In genomic region chr3:52893723-52894122, GRCh38 we compare ENCODE assay signal across 1 cellular context.
TF ChIP-seq lines count a peak whose summit lies in the region.

No MANE protein-coding gene starts in this region.

TF ChIP-seq in GM12878, 131 proteins besides CTCF, POLR2A, EP300 and RAD21:
- TF ChIP-seq ZNF24 (IDR thresholded peaks at IDR 0.05) = no peak
- TF ChIP-seq ZBTB4 (CRISPR knock-in tag; IDR thresholded peaks at IDR 0.05) = no peak
TF ChIP-seq in GM12878: peak in this region for 0.
